ENCODE assay signal across 9 cellular contexts in the genomic region with DNA sequence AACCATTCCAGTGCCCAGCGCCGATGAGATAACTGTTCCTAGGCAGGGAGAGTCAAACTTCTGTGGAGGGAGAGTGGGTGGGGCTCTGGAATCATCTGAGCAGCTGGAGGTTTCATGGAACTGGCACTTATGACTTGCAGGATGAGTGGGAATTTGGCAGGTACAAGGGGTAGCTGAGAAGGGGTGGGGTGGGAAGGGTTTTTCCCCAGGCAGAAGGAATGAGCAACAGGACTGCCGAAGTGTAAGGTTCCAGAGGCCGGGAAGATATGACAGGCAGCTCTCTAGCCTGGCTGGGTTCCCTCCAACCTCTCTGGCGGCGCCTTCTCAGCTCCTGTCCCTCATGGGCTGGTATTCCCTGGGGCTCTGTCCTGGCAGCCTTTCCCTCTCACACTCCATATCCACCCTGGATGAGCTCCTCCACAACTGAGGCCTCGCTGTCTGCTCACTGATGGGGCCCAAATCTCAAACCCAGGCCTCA. TPM values are rescaled to one million over a fixed set of nuclear protein-coding genes. Genes with fewer than 3 reads are reported as not detected.
DNase-seq lines count a peak whose midpoint lies in the region; ATAC-seq and TF ChIP-seq lines count a peak whose summit lies in the region.
"Had no signal": no experiment of that assay in that cellular context is flagged by ENCODE, and none has a peak within 500 bp of the region (broad histone marks: within the 10 kb centered on the region; RNA-seq: fewer than 3 reads in every experiment).

No MANE protein-coding gene starts in this region.

- TF ChIP-seq CTCF in transverse colon (IDR thresholded peaks at IDR 0.05), result no peak

- TF ChIP-seq POLR2A in transverse colon (IDR thresholded peaks at IDR 0.05), result no peak

- H3K36me3 ChIP-seq in iPS-15b (ENCODE audit: control insufficient read depth, insufficient read depth, low read length) (no peaks in the 10 kb centered on the region), transverse colon (no peaks in the 10 kb centered on the region)

- 44 to 72% methylated on average over 3 to 7 of the region's 7 CpGs for WGBS in transverse colon (ENCODE audit: low coverage in 1 of 2), 2 donors

- peaks cover 10% of the 10 kb centered on the region for H3K36me3 Mint-ChIP-seq in activated T-cell treated with anti-CD3 and anti-CD28 coated beads, Interleukin-2, amount 50 U/mL, for 4 hours (ENCODE audit: insufficient read depth)
- H3K36me3 Mint-ChIP-seq in activated T-helper 1 cell treated with anti-CD3 and anti-CD28 coated beads, Interleukin-12 subunit alpha, Interleukin-12 subunit beta, Interleukin-2, Interleukin-4 antibody, amounts not matched to agents 30 ng/mL and 10 ng/mL and 1 ng/mL, durations not matched to agents 14 hours and 24 hours and 36 hours (ENCODE audit: low read depth), result peaks cover 11% of the 10 kb centered on the region

- H3K4me1 ChIP-seq in iPS-15b (ENCODE audit: control insufficient read depth, insufficient read depth, low read length), result peaks cover 31% of the 10 kb centered on the region
- H3K4me1 ChIP-seq in transverse colon, result peaks cover 19 to 71% (median 66%) of the 10 kb centered on the region in 4 donors

- H3K4me1 Mint-ChIP-seq in activated T-cell treated with anti-CD3 and anti-CD28 coated beads, Interleukin-2, amount 50 U/mL, for 4 hours (ENCODE audit: low read depth), result peaks cover 71% of the 10 kb centered on the region
- peaks cover 80% of the 10 kb centered on the region for H3K4me1 Mint-ChIP-seq in activated T-helper 1 cell treated with anti-CD3 and anti-CD28 coated beads, Interleukin-12 subunit alpha, Interleukin-12 subunit beta, Interleukin-2, Interleukin-4 antibody, amounts not matched to agents 30 ng/mL and 10 ng/mL and 1 ng/mL, durations not matched to agents 14 hours and 24 hours and 36 hours (ENCODE audit: low read depth)

- H3K27me3 ChIP-seq in iPS-15b (ENCODE audit: control insufficient read depth, insufficient read depth, low read length) (peaks cover 83% of the 10 kb centered on the region), transverse colon (no peaks in the 10 kb centered on the region)

- DNase-seq in activated T-cell treated with anti-CD3 and anti-CD28 coated beads, Interleukin-2, amount 50 U/mL, for 4 hours, result no peak
- DNase-seq in activated T-cell treated with anti-CD3 and anti-CD28 coated beads for 4 hours (no peak), transverse colon (peak; percentile 54), HUDEP-2 (lab: John Stamatoyannopoulos, UW; ENCODE audit: unreplicated experiment in 76 of 76) (no peak), SIG-M5 treated with dmso at 0.1 percent for 504 hours (lab: John Stamatoyannopoulos, UW; ENCODE audit: unreplicated experiment) (no peak)
- no peak for DNase-seq in activated T-helper 1 cell treated with anti-CD3 and anti-CD28 coated beads, Interleukin-12 subunit alpha, Interleukin-12 subunit beta, Interleukin-2, Interleukin-4 antibody, amounts not matched to agents 30 ng/mL and 10 ng/mL and 1 ng/mL, durations not matched to agents 14 hours and 24 hours and 36 hours (ENCODE audit: low spot score)
- DNase-seq: occipital lobe had no signal

- ATAC-seq in activated T-cell treated with anti-CD3 and anti-CD28 coated beads, Interleukin-2, amount 50 U/mL, for 4 hours, result no peak
- ATAC-seq in GM21717 (IDR thresholded peaks at IDR 0.05; ENCODE audit: unreplicated experiment), result no peak

- H3K27me3 Mint-ChIP-seq in activated T-cell treated with anti-CD3 and anti-CD28 coated beads, Interleukin-2, amount 50 U/mL, for 4 hours (ENCODE audit: low read depth), result no peaks in the 10 kb centered on the region
- peaks cover 27% of the 10 kb centered on the region for H3K27me3 Mint-ChIP-seq in activated T-helper 1 cell treated with anti-CD3 and anti-CD28 coated beads, Interleukin-12 subunit alpha, Interleukin-12 subunit beta, Interleukin-2, Interleukin-4 antibody, amounts not matched to agents 30 ng/mL and 10 ng/mL and 1 ng/mL, durations not matched to agents 14 hours and 24 hours and 36 hours (ENCODE audit: insufficient read depth)

- H3K9ac ChIP-seq in iPS-15b (ENCODE audit: low read depth, low read length), result no peak overlapping the region

- no peak overlapping the region for H3K27ac Mint-ChIP-seq in activated T-helper 1 cell treated with anti-CD3 and anti-CD28 coated beads, Interleukin-12 subunit alpha, Interleukin-12 subunit beta, Interleukin-2, Interleukin-4 antibody, amounts not matched to agents 30 ng/mL and 10 ng/mL and 1 ng/mL, durations not matched to agents 14 hours and 24 hours and 36 hours

- peak overlapping the region; percentile 12 for H3K4me3 Mint-ChIP-seq in activated T-cell treated with anti-CD3 and anti-CD28 coated beads, Interleukin-2, amount 50 U/mL, for 4 hours
- H3K4me3 Mint-ChIP-seq in activated T-helper 1 cell treated with anti-CD3 and anti-CD28 coated beads, Interleukin-12 subunit alpha, Interleukin-12 subunit beta, Interleukin-2, Interleukin-4 antibody, amounts not matched to agents 30 ng/mL and 10 ng/mL and 1 ng/mL, durations not matched to agents 14 hours and 24 hours and 36 hours, result peak overlapping the region; percentile 67

- H3K9me3 ChIP-seq in iPS-15b (ENCODE audit: control insufficient read depth, insufficient read depth, low read length) (no peaks in the 10 kb centered on the region), transverse colon (no peaks in the 10 kb centered on the region)

- H3K9me3 Mint-ChIP-seq in activated T-cell treated with anti-CD3 and anti-CD28 coated beads, Interleukin-2, amount 50 U/mL, for 4 hours, result no peaks in the 10 kb centered on the region
- no peaks in the 10 kb centered on the region for H3K9me3 Mint-ChIP-seq in activated T-helper 1 cell treated with anti-CD3 and anti-CD28 coated beads, Interleukin-12 subunit alpha, Interleukin-12 subunit beta, Interleukin-2, Interleukin-4 antibody, amounts not matched to agents 30 ng/mL and 10 ng/mL and 1 ng/mL, durations not matched to agents 14 hours and 24 hours and 36 hours

- peak overlapping the region; percentile 89 to 96 (median 92) for H3K27ac ChIP-seq in transverse colon

- H3K4me3 ChIP-seq in iPS-15b (ENCODE audit: low read depth, low read length), result peak overlapping the region; percentile 54
- no peak overlapping the region for H3K4me3 ChIP-seq in transverse colon

- TF ChIP-seq EP300 in transverse colon (IDR thresholded peaks at IDR 0.05; ENCODE audit: low read depth), result no peak

- intact Hi-C loops in activated T-helper 1 cell treated with anti-CD3 and anti-CD28 coated beads, Interleukin-12 subunit alpha, Interleukin-12 subunit beta, Interleukin-2, Interleukin-4 antibody, amounts not matched to agents 30 ng/mL and 10 ng/mL and 1 ng/mL, durations not matched to agents 14 hours and 24 hours and 36 hours (cut with micrococcal nuclease), result loop anchor here (10.0 kb wide), 1 partner anchor 473 kb away; the partner anchor contains the start of genes INO80B and WBP1
- intact Hi-C loops in transverse colon (cut with DNase I; ENCODE audit: low total_unique reads), result loop anchor here (10.0 kb wide), 2 partner anchors 57 to 157 kb away; partner anchors contain the start of genes DGUOK and STAMBP

- in situ Hi-C loops in transverse colon (cut with MboI; ENCODE audit: low pct_ligation_motif_present in 1 of 4, low pct_unique_long_range_greater_than_20kb in 1 of 4, low sequenced_read_pairs in 3 of 4), result loop anchor here in 1 of 4 donors (25.0 kb wide), 1 partner anchor 145 kb away; the partner anchor contains the start of gene STAMBP

RNA-seq across cellular contexts. Expression of gene TET3, which starts 2.5 kb away (rescaled TPM):
- total RNA-seq in activated T-cell treated with anti-CD3 and anti-CD28 coated beads, Interleukin-2, amount 50 U/mL, for 4 hours, result 10 to 100 TPM; 30.8 to 34.0 (median 31.7) TPM
- total RNA-seq in activated T-helper 1 cell treated with anti-CD3 and anti-CD28 coated beads, Interleukin-12 subunit alpha, Interleukin-12 subunit beta, Interleukin-2, Interleukin-4 antibody, amounts not matched to agents 30 ng/mL and 10 ng/mL and 1 ng/mL, durations not matched to agents 14 hours and 24 hours and 36 hours, result 19.2 and 20.5 TPM in 2 replicates
- 10 to 100 TPM; 20.2 to 26.9 (median 22.5) TPM for total RNA-seq in transverse colon

RNA-seq across cellular contexts. Expression of gene DGUOK, which starts 55.5 kb away (rescaled TPM):
- 10 to 100 TPM; 69.5 to 76.0 (median 74.2) TPM for total RNA-seq in activated T-cell treated with anti-CD3 and anti-CD28 coated beads, Interleukin-2, amount 50 U/mL, for 4 hours
- 92.8 and 98.0 TPM in 2 replicates for total RNA-seq in activated T-helper 1 cell treated with anti-CD3 and anti-CD28 coated beads, Interleukin-12 subunit alpha, Interleukin-12 subunit beta, Interleukin-2, Interleukin-4 antibody, amounts not matched to agents 30 ng/mL and 10 ng/mL and 1 ng/mL, durations not matched to agents 14 hours and 24 hours and 36 hours
- total RNA-seq in transverse colon, result 10 to 100 TPM; 27.3 to 49.7 (median 40.3) TPM
